30 cellular contexts compared by ENCODE assay signal in the genomic region with DNA sequence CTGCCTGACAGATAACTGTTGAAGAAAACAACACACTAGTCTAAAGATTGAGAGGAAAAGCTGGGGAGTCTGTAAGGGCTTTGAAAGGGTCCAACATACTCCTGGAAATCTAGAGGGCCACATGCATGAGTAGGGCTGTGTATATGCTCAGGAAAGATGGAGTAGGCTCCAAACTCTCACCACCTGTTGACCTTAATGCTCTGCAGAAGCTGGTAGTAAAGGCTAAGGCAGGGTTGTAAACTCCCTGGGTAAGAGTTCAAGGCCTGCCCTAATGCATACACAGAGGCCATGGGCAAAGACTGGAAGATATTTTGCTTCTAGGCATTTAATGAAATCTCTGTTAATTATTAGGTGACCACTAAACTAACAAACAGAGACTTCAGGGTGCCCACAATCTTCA. TPM values are rescaled to one million over a fixed set of nuclear protein-coding genes. Genes with fewer than 3 reads are reported as not detected.
DNase-seq lines count a peak whose midpoint lies in the region; ATAC-seq, FAIRE-seq and TF ChIP-seq lines count a peak whose summit lies in the region.
"Had no signal": no experiment of that assay in that cellular context is flagged by ENCODE, and none has a peak within 500 bp of the region (broad histone marks: within the 10 kb centered on the region; RNA-seq: fewer than 3 reads in every experiment).

No MANE protein-coding gene starts in this region.

- H3K9ac ChIP-seq in H9 (ENCODE audit: extremely low read depth, insufficient read length, low read length) (no peak overlapping the region), GM12878 (ENCODE audit: control insufficient read depth, insufficient read depth, low read length) (no peak overlapping the region)

- peaks cover 76% of the 10 kb centered on the region for H3K4me1 Mint-ChIP-seq in activated T-cell treated with anti-CD3 and anti-CD28 coated beads, Interleukin-2, amount 50 U/mL, for 24 hours (ENCODE audit: low read depth)
- H3K4me1 Mint-ChIP-seq in H9 = peaks cover 28 to 37% of the 10 kb centered on the region in 2 experiments
- peaks cover 47 to 91% (median 79%) of the 10 kb centered on the region in 7 donors for H3K4me1 Mint-ChIP-seq in naive thymus-derived CD4-positive, alpha-beta T cell

- POLR2A ChIA-PET in GM12878 (lab: Charles Lee) = interaction anchor here (0.7 to 2.3 kb wide), 3 partner anchors 11 to 35 kb away, joined by 3 to 10 read pairs (median 3); no protein-coding TSS in a partner anchor
- POLR2A ChIA-PET in naive thymus-derived CD4-positive, alpha-beta T cell (lab: Charles Lee) = interaction anchor here (1.8 kb wide), 1 partner anchor 9 kb away, joined by 4 read pairs; no protein-coding TSS in a partner anchor

- H3K27ac ChIP-seq in H9 (ENCODE audit: insufficient read length, low read depth, low read length) (no peak overlapping the region), GM12878 (ENCODE audit: control insufficient read depth, insufficient read depth) (no peak overlapping the region)
- H3K27ac ChIP-seq in naive thymus-derived CD4-positive, alpha-beta T cell (ENCODE audit: low read depth, low read length) = no peak overlapping the region
- H3K27ac ChIP-seq: esophagus squamous epithelium, neutrophil, RWPE1, sigmoid colon, SK-N-MC, suprapubic skin had no signal

- H3K23me2 ChIP-seq in H9 (ENCODE audit: insufficient read length, low read depth, low read length, poor library complexity, severe bottlenecking) = no peaks in the 10 kb centered on the region

- H3K14ac ChIP-seq in H9 (ENCODE audit: insufficient read depth, low read length) = no peak overlapping the region

- H2BK15ac ChIP-seq in H9 (ENCODE audit: low read depth, low read length) = no peak overlapping the region

- no peak overlapping the region for H2BK120ac ChIP-seq in H9 (ENCODE audit: low read depth, low read length, poor library complexity, severe bottlenecking)

- H3K36me3 ChIP-seq in GM12878 (ENCODE audit: control insufficient read depth in 2 of 2, insufficient read depth in 2 of 2, low read length in 1 of 2) (peaks cover 2 to 12% of the 10 kb centered on the region in 2 experiments), HAP-1 (replicated peaks) (no peaks in the 10 kb centered on the region)
- H3K36me3 ChIP-seq in naive thymus-derived CD4-positive, alpha-beta T cell (ENCODE audit: control insufficient read depth in 2 of 3, insufficient read depth in 3 of 3, low read length in 3 of 3) = no peaks in the 10 kb centered on the region
- H3K36me3 ChIP-seq: neutrophil, sigmoid colon, suprapubic skin had no signal

- H2BK12ac ChIP-seq in H9 (ENCODE audit: insufficient read length, low read depth, low read length) = peak overlapping the region; percentile 94

- no peak overlapping the region for H2BK20ac ChIP-seq in H9 (ENCODE audit: low read depth, low read length, poor library complexity, severe bottlenecking)

- H3K27ac Mint-ChIP-seq in activated T-cell treated with anti-CD3 and anti-CD28 coated beads, Interleukin-2, amount 50 U/mL, for 24 hours = peak overlapping the region; percentile 9
- H3K27ac Mint-ChIP-seq in H9 = no peak overlapping the region
- peak overlapping the region in 6 of 9 donors; percentile 15 to 74 (median 51) for H3K27ac Mint-ChIP-seq in naive thymus-derived CD4-positive, alpha-beta T cell
- H3K27ac Mint-ChIP-seq: activated CD4-positive, alpha-beta T cell treated with anti-CD3 and anti-CD28 coated beads for 36 hours; activated naive CD8-positive, alpha-beta T cell treated with anti-CD3 and anti-CD28 coated beads, Interleukin-2, amount 10 ng/mL, durations not matched to agents 7 days and 5 days; progenitor cell of endocrine pancreas; T-helper 1 cell treated with Interleukin-12 subunit alpha and Interleukin-12 subunit beta and Interleukin-4 antibody, amounts not matched to agents 30 μg/mL and 1 μg/mL, for 36 hours had no signal

- SMC1A ChIA-PET in GM12878 (lab: Charles Lee; ENCODE audit: uncharacterized antibody, unreplicated experiment) = interaction anchor here (0.9 to 6.4 kb wide), 6 partner anchors 9 to 38 kb away, joined by 3 to 35 read pairs (median 14); no protein-coding TSS in a partner anchor

- H3K9me3 Mint-ChIP-seq in activated T-cell treated with anti-CD3 and anti-CD28 coated beads, Interleukin-2, amount 50 U/mL, for 24 hours = peaks cover 18% of the 10 kb centered on the region
- peaks cover 15 to 19% of the 10 kb centered on the region in 2 experiments; a peak in 4 of 5 replicates for H3K9me3 Mint-ChIP-seq in H9
- peaks cover 0 to 31% (median 10%) of the 10 kb centered on the region in 11 donors for H3K9me3 Mint-ChIP-seq in naive thymus-derived CD4-positive, alpha-beta T cell

- intact Hi-C loops in GM12878 (cut with micrococcal nuclease; ENCODE audit: unreplicated experiment) = no loop called here
- intact Hi-C loops in naive thymus-derived CD4-positive, alpha-beta T cell (cut with micrococcal nuclease) = loop anchor here in 1 of 2 donors (2.0 kb wide), 1 partner anchor 14 kb away; no protein-coding TSS in a partner anchor

- TF ChIP-seq POLR2A in GM12878 (IDR thresholded peaks at IDR 0.05; ENCODE audit: low read depth, low read length) (no peak), GM12892 (IDR thresholded peaks at IDR 0.05; ENCODE audit: low read depth, low read length) (no peak)

- H3K36me3 Mint-ChIP-seq in activated T-cell treated with anti-CD3 and anti-CD28 coated beads, Interleukin-2, amount 50 U/mL, for 24 hours (ENCODE audit: low read depth) = peaks cover 43% of the 10 kb centered on the region
- H3K36me3 Mint-ChIP-seq in H9 (ENCODE audit: insufficient read depth in 1 of 3, low read depth in 3 of 3) = peaks cover 3 to 36% (median 21%) of the 10 kb centered on the region in 3 experiments; a peak in 6 of 7 replicates
- H3K36me3 Mint-ChIP-seq in naive thymus-derived CD4-positive, alpha-beta T cell = peaks cover 4 to 51% (median 42%) of the 10 kb centered on the region in 5 donors

- H4K5ac ChIP-seq in H9 (ENCODE audit: insufficient read length, low read depth, low read length) = no peak overlapping the region

- no peak overlapping the region for H4K8ac ChIP-seq in H9 (replicated peaks; ENCODE audit: insufficient read length, low read depth, low read length)

- H3K4ac ChIP-seq in H9 (ENCODE audit: low read depth, low read length) = no peak overlapping the region

- FAIRE-seq in GM12878 (lab: Jason Lieb, UNC) = no peak
- no peak for FAIRE-seq in GM12892 (lab: Jason Lieb, UNC)
- FAIRE-seq: frontal cortex, G401.6 had no signal

- in situ Hi-C loops in GM12878 (cut with MboI) (no loop called here), HAP-1 (cut with MboI; ENCODE audit: low sequenced_read_pairs) (no loop called here)

- no peak overlapping the region for H3K18ac ChIP-seq in H9 (ENCODE audit: insufficient read length, low read depth, low read length)

- TF ChIP-seq EP300 in GM12878 (IDR thresholded peaks at IDR 0.05; ENCODE audit: borderline replicate concordance in 1 of 2, control insufficient read depth in 1 of 2, low read depth in 2 of 2, low read length in 2 of 2) = no peak

- DNase-seq in activated T-cell treated with anti-CD3 and anti-CD28 coated beads, Interleukin-2, amount 50 U/mL, for 24 hours = no peak
- DNase-seq in activated T-cell treated with anti-CD3 and anti-CD28 coated beads for 4 hours (no peak), H9 (no peak), GM12878 (ENCODE audit: low read depth, low spot score) (no peak), AG08396 (ENCODE audit: low spot score) (no peak), GM12892 (ENCODE audit: insufficient read length) (no peak), HAP-1 (ENCODE audit: low spot score in 2 of 2) (no peak)
- no peak for DNase-seq in naive thymus-derived CD4-positive, alpha-beta T cell
- DNase-seq: 8988T; activated CD4-positive, alpha-beta T cell treated with anti-CD3 and anti-CD28 coated beads for 36 hours; activated naive CD8-positive, alpha-beta T cell treated with anti-CD3 and anti-CD28 coated beads, Interleukin-2, amount 10 ng/mL, durations not matched to agents 7 days and 5 days; caudate nucleus; esophagus squamous epithelium; H7; KBM-7; MG63; NCI-H1417; NCI-H2081 treated with DMSO at 0.1 percent for 48 hours; NCI-H345; sigmoid colon; stimulated activated naive CD4-positive, alpha-beta T cell had no signal

- H3K4me1 ChIP-seq in H9 (ENCODE audit: insufficient read depth, low read length) (no peaks in the 10 kb centered on the region), GM12878 (ENCODE audit: control insufficient read depth, insufficient read depth, low read length) (peaks cover 19% of the 10 kb centered on the region), HAP-1 (no peaks in the 10 kb centered on the region)
- peaks cover 24 to 27% of the 10 kb centered on the region in 2 donors for H3K4me1 ChIP-seq in naive thymus-derived CD4-positive, alpha-beta T cell (ENCODE audit: control insufficient read depth in 2 of 2, insufficient read depth in 2 of 2, low read length in 2 of 2)

- TF ChIP-seq RAD21 in GM12878 (IDR thresholded peaks at IDR 0.05; ENCODE audit: insufficient read depth, low read depth, low read length) = no peak

- no peak overlapping the region for H3T11ph ChIP-seq in H9 (ENCODE audit: low read length)

- no peak overlapping the region for H3K4me2 ChIP-seq in H9 (ENCODE audit: insufficient read depth, insufficient read length, low read length)
- H3K4me2 ChIP-seq in GM12878 (ENCODE audit: control insufficient read depth, insufficient read depth) = no peak overlapping the region

- H3K4me3 ChIP-seq in GM12878 (no peak overlapping the region), HAP-1 (no peak overlapping the region)
- no peak overlapping the region for H3K4me3 ChIP-seq in naive thymus-derived CD4-positive, alpha-beta T cell (ENCODE audit: low read length)
- H3K4me3 ChIP-seq: esophagus squamous epithelium, MG63, sigmoid colon, SK-N-MC, suprapubic skin had no signal

- ATAC-seq in GM12878 = peak; percentile 7; the same call in 2 of the 3 replicates
- ATAC-seq in naive thymus-derived CD4-positive, alpha-beta T cell = no peak
- ATAC-seq: activated CD4-positive, alpha-beta T cell treated with anti-CD3 and anti-CD28 coated beads for 36 hours had no signal

- no peaks in the 10 kb centered on the region for H3K27me3 Mint-ChIP-seq in activated T-cell treated with anti-CD3 and anti-CD28 coated beads, Interleukin-2, amount 50 U/mL, for 24 hours
- no peaks in the 10 kb centered on the region for H3K27me3 Mint-ChIP-seq in H9 (ENCODE audit: low read depth)
- H3K27me3 Mint-ChIP-seq in naive thymus-derived CD4-positive, alpha-beta T cell = no peaks in the 10 kb centered on the region
- H3K27me3 Mint-ChIP-seq: activated CD4-positive, alpha-beta T cell treated with anti-CD3 and anti-CD28 coated beads for 36 hours; activated naive CD8-positive, alpha-beta T cell treated with anti-CD3 and anti-CD28 coated beads, Interleukin-2, amount 10 ng/mL, durations not matched to agents 7 days and 5 days; progenitor cell of endocrine pancreas had no signal

- H3K79me1 ChIP-seq in H9 (ENCODE audit: insufficient read depth, low read depth, low read length, poor library complexity, severe bottlenecking) = no peaks in the 10 kb centered on the region

- BruUV-seq in GM12878 (replicated peaks; lab: Mats Ljungman, UMichigan) = no TSS peak

- no peak overlapping the region for H2AK5ac ChIP-seq in H9 (ENCODE audit: insufficient read length, low read length)

- no peak overlapping the region for H3K56ac ChIP-seq in H9 (ENCODE audit: insufficient read length, low read depth, low read length)

- no peaks in the 10 kb centered on the region for H4K20me1 ChIP-seq in H9 (ENCODE audit: control insufficient read depth, insufficient read depth, insufficient read length)
- peaks cover 4% of the 10 kb centered on the region; the same call in 1 of the 2 replicates for H4K20me1 ChIP-seq in GM12878 (ENCODE audit: control insufficient read depth, insufficient read depth)

- RAD21 ChIA-PET in GM12878 (lab: Charles Lee; ENCODE audit: unreplicated experiment) = interaction anchor here (1.5 kb wide), 1 partner anchor 9 kb away, joined by 4 read pairs; no protein-coding TSS in a partner anchor

- peaks cover 3% of the 10 kb centered on the region for H3K9me3 ChIP-seq in H9 (ENCODE audit: control insufficient read depth, low read depth, low read length)
- peaks cover 6% of the 10 kb centered on the region for H3K9me3 ChIP-seq in GM12878 (replicated peaks; ENCODE audit: control insufficient read depth, insufficient read depth, low read length)
- peaks cover 0 to 4% (median 0%) of the 10 kb centered on the region in 3 experiments for H3K9me3 ChIP-seq in naive thymus-derived CD4-positive, alpha-beta T cell (ENCODE audit: control insufficient read depth in 2 of 3, low read length in 3 of 3)
- H3K9me3 ChIP-seq in HAP-1 = no peaks in the 10 kb centered on the region
- H3K9me3 ChIP-seq: esophagus squamous epithelium, neutrophil, sigmoid colon, suprapubic skin had no signal

- no peaks in the 10 kb centered on the region for H3K27me3 ChIP-seq in H9 (ENCODE audit: insufficient read depth, low read length)
- H3K27me3 ChIP-seq in GM12878 (replicated peaks in 1 of 2; ENCODE audit: control insufficient read depth in 2 of 2, insufficient read depth in 2 of 2, low read length in 1 of 2) = no peaks in the 10 kb centered on the region
- H3K27me3 ChIP-seq in naive thymus-derived CD4-positive, alpha-beta T cell (ENCODE audit: control insufficient read depth in 2 of 2, insufficient read depth in 2 of 2, low read length in 2 of 2) = no peaks in the 10 kb centered on the region
- H3K27me3 ChIP-seq in HAP-1 (ENCODE audit: low read depth) = no peaks in the 10 kb centered on the region; the same call in 1 of the 2 replicates
- H3K27me3 ChIP-seq: esophagus squamous epithelium, MG63, neutrophil, sigmoid colon, suprapubic skin had no signal

- H3K79me2 ChIP-seq in H9 (ENCODE audit: insufficient read depth, low read length) = no peaks in the 10 kb centered on the region
- H3K79me2 ChIP-seq in GM12878 (ENCODE audit: control insufficient read depth, insufficient read depth, low read length) = peaks cover 97% of the 10 kb centered on the region

- H2AFZ ChIP-seq in H9 (ENCODE audit: low read length) (no peak overlapping the region), GM12878 (ENCODE audit: control insufficient read depth, low read depth, low read length) (no peak overlapping the region)

- no peak overlapping the region for H3K4me3 Mint-ChIP-seq in activated T-cell treated with anti-CD3 and anti-CD28 coated beads, Interleukin-2, amount 50 U/mL, for 24 hours
- H3K4me3 Mint-ChIP-seq in H9 = no peak overlapping the region
- H3K4me3 Mint-ChIP-seq in naive thymus-derived CD4-positive, alpha-beta T cell = peak overlapping the region in 6 of 10 donors; percentile 6 to 70 (median 24)
- H3K4me3 Mint-ChIP-seq: activated CD4-positive, alpha-beta T cell treated with anti-CD3 and anti-CD28 coated beads for 36 hours; activated naive CD8-positive, alpha-beta T cell treated with anti-CD3 and anti-CD28 coated beads, Interleukin-2, amount 10 ng/mL, durations not matched to agents 7 days and 5 days; T-helper 1 cell treated with Interleukin-12 subunit alpha and Interleukin-12 subunit beta and Interleukin-4 antibody, amounts not matched to agents 30 μg/mL and 1 μg/mL, for 36 hours had no signal

- TF ChIP-seq CTCF in H9 (conservative IDR thresholded peaks at IDR 0.05) = no peak
- TF ChIP-seq CTCF in GM12878 (IDR thresholded peaks at IDR 0.05 in 2 of 3, conservative IDR thresholded peaks at IDR 0.05 in 1 of 3; ENCODE audit: control insufficient read depth in 2 of 3, extremely low read depth in 1 of 3, insufficient read depth in 1 of 3, low read depth in 3 of 3, low read length in 3 of 3) = no peak

- no peak overlapping the region for H3K23ac ChIP-seq in H9 (ENCODE audit: insufficient read length, low read depth, low read length)

- CTCF ChIA-PET in GM12878 (lab: Yijun Ruan, JAX) = interaction anchor here (1.4 kb wide), 2 partner anchors 13 to 16 kb away, joined by 3 to 6 read pairs; no protein-coding TSS in a partner anchor
- CTCF ChIA-PET in naive thymus-derived CD4-positive, alpha-beta T cell (lab: Charles Lee) = interaction anchor here (0.7 kb wide), 1 partner anchor 98 kb away, joined by 3 read pairs; no protein-coding TSS in a partner anchor

- no peak overlapping the region for H2BK5ac ChIP-seq in H9 (ENCODE audit: insufficient read length, low read length)

- H4K91ac ChIP-seq in H9 (ENCODE audit: insufficient read length, low read depth, low read length) = no peak overlapping the region

RNA-seq across cellular contexts. Expression of a gene that starts 40.7 kb away (rescaled TPM):
- 26.5 and 31.4 TPM in 2 replicates for total RNA-seq in H9 (2021)
- 658 and 663 TPM in 2 replicates for total RNA-seq in GM12878 (2013; cell fraction: nucleolus; rRNA removed)
- 79.9 and 108 TPM in 2 replicates for total RNA-seq in GM12878 (2014; rRNA removed)
- 104 and 114 TPM in 2 replicates for total RNA-seq in GM12878 (2014; rRNA removed; fragmentation: Illumina TruSeq; extraction: Trizol)
- total RNA-seq in GM12878 (2021) = 124 and 134 TPM in 2 replicates
- 38.5 TPM for polyA plus RNA-seq in GM12878 (2011; ENCODE audit: low read depth)
- 141 and 181 TPM in 2 replicates for polyA plus RNA-seq in GM12878 (2011; rRNA removed)
- 63.4 and 85.5 TPM in 2 replicates for polyA plus RNA-seq in GM12878 (2011; cell fraction: cytosol; rRNA removed)
- 55.0 and 75.3 TPM in 2 replicates for polyA plus RNA-seq in GM12878 (2011; cell fraction: nucleus; rRNA removed)
- 41.4 and 59.0 TPM in 2 replicates for polyA plus RNA-seq in GM12878 (2012)
- 83.7 and 104 TPM in 2 replicates for polyA plus RNA-seq in GM12878 (2014; fragmentation: Illumina TruSeq; extraction: Trizol)
- 100 to 1,000 TPM in 1 of 2 experiments, 10 to 100 TPM in 1; 89.0 to 119 TPM for polyA plus RNA-seq in GM12878 (2014; fragmentation: Nextera tagmentation; extraction: Ambion mirVana)
- polyA plus RNA-seq in GM12878 (2014; rRNA removed) = 37.2 and 49.7 TPM in 2 replicates
- polyA plus RNA-seq in GM12878 (2016; fragmentation: Nextera tagmentation; extraction: Ambion mirVana) = 100 to 1,000 TPM; 114 to 123 TPM
- polyA minus RNA-seq in GM12878 (2011; rRNA and poly(A)+ RNA removed) = 252 and 261 TPM in 2 replicates
- 80.9 and 85.6 TPM in 2 replicates for polyA minus RNA-seq in GM12878 (2011; cell fraction: cytosol; rRNA and poly(A)+ RNA removed)
- polyA minus RNA-seq in GM12878 (2011; cell fraction: nucleus; rRNA and poly(A)+ RNA removed) = 189 and 197 TPM in 2 replicates
- total RNA-seq in naive thymus-derived CD4-positive, alpha-beta T cell = 100 to 1,000 TPM in 3 of 5 experiments, 10 to 100 TPM in 2; 68.0 to 140 (median 121) TPM
- 10 to 100 TPM; 86.1 to 90.2 TPM for polyA plus RNA-seq in naive thymus-derived CD4-positive, alpha-beta T cell
- 104 TPM for polyA plus RNA-seq in GM12892 (2012; ENCODE audit: missing spikeins)
- total RNA-seq: HT-29 had no signal

Comparison
In these comparisons a context has a peak if more than half of its experiments do, and no peak if none do; other contexts are left out.
1. H3K27ac Mint-ChIP-seq: peak in activated T-cell treated with anti-CD3 and anti-CD28 coated beads, Interleukin-2, amount 50 U/mL, for 24 hours (single experiment) and naive thymus-derived CD4-positive, alpha-beta T cell (6 of 9); none in H9 (0 of 3).
2. H3K4me3 Mint-ChIP-seq: peak in naive thymus-derived CD4-positive, alpha-beta T cell (6 of 10); none in activated T-cell treated with anti-CD3 and anti-CD28 coated beads, Interleukin-2, amount 50 U/mL, for 24 hours (single experiment) and H9 (0 of 2).